Comparison of ENCODE assay signal across 20 cellular contexts in the genomic region with DNA sequence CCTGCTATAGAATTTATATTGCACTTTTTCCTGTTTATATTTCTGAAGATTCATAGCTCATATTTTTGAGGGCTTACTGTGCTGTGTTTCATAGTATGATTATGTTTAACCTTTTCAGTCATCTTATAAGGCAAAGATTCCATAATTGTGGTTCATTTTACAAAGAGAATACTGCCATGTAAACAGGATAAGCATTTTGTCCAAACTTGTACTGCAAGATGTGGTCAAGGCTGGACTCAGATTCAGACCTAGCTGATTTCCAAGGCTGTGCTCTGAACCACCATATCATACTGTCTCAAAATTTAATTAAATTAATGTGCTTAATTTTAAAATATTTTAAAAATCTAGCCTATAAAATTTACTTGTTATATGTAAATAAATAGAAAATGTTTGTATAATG.
"Had no signal": no experiment of that assay in that cellular context is flagged by ENCODE, and none has a peak within 500 bp of the region (broad histone marks: within the 10 kb centered on the region; RNA-seq: fewer than 3 reads in every experiment).

No MANE protein-coding gene starts in this region.

- H3K27ac ChIP-seq: SJSA1, SK-N-MC had no signal

- H3K9me3 ChIP-seq: SJSA1 had no signal

- H3K27me3 ChIP-seq: SJSA1 had no signal

- DNase-seq: Kasumi-1, KG1, MM.1S, NCI-H1092 treated with DMSO at 0.1 percent for 48 hours, NCI-H1436, NCI-H187, NCI-H2029, NCI-H2081 treated with DMSO at 0.1 percent for 48 hours, NCI-H2171, NCI-H226, NCI-H446, NCI-H510A, NCI-H524 treated with DMSO at 0.1 percent for 48 hours, NCI-H69, NCI-H774, Right ventricle myocardium superior, RPMI8226, SIG-M5 had no signal

- H3K4me1 ChIP-seq: SJSA1 had no signal

- H3K4me3 ChIP-seq: SJSA1, SK-N-MC had no signal
